11 cellular contexts compared by ENCODE assay signal in genomic region chr2:233421091-233421816, GRCh38.
DNase-seq lines count a peak whose midpoint lies in the region; ATAC-seq and TF ChIP-seq lines count a peak whose summit lies in the region.
"Had no signal": no experiment of that assay in that cellular context is flagged by ENCODE, and none has a peak within 500 bp of the region (broad histone marks: within the 10 kb centered on the region; RNA-seq: fewer than 3 reads in every experiment).

No MANE protein-coding gene starts in this region.

- H2BK5ac ChIP-seq in mesenchymal stem cell (ENCODE audit: low read depth, low read length, poor library complexity, severe bottlenecking), result no peak overlapping the region

- no peak overlapping the region for H3K4me2 ChIP-seq in mesenchymal stem cell (ENCODE audit: low read length, poor library complexity, severe bottlenecking)

- H3K4me1 ChIP-seq in heart left ventricle (peaks cover 4 to 76% (median 50%) of the 10 kb centered on the region in 12 donors), mesenchymal stem cell (ENCODE audit: control insufficient read depth, insufficient read depth, low read depth, low read length) (peaks cover 11% of the 10 kb centered on the region), tibial artery (peaks cover 4 to 75% (median 43%) of the 10 kb centered on the region in 4 donors)

- H3K79me1 ChIP-seq in mesenchymal stem cell (replicated peaks; ENCODE audit: low read length, poor library complexity, severe bottlenecking), result peaks cover 53% of the 10 kb centered on the region

- ATAC-seq in heart left ventricle, result no peak
- ATAC-seq in left cardiac atrium, result no peak
- no peak for ATAC-seq in HG03521 (IDR thresholded peaks at IDR 0.05; ENCODE audit: unreplicated experiment)

- H3K27me3 ChIP-seq in heart left ventricle (no peaks in the 10 kb centered on the region), mesenchymal stem cell (ENCODE audit: control insufficient read depth in 1 of 2, insufficient read depth in 1 of 2, low read length in 2 of 2) (no peaks in the 10 kb centered on the region), tibial artery (no peaks in the 10 kb centered on the region)
- H3K27me3 ChIP-seq: BE2C had no signal

- H3K23ac ChIP-seq in mesenchymal stem cell (ENCODE audit: low read length in 2 of 2), result no peak overlapping the region

- TF ChIP-seq POLR2A in heart left ventricle (IDR thresholded peaks at IDR 0.05), result no peak

- peak overlapping the region in 1 of 2 experiments; percentile 9 for H3K4ac ChIP-seq in mesenchymal stem cell (ENCODE audit: low read depth in 1 of 2, low read length in 2 of 2)

- H2BK15ac ChIP-seq in mesenchymal stem cell (ENCODE audit: low read depth, poor library complexity, severe bottlenecking), result peak overlapping the region; percentile 8

- H2AFZ ChIP-seq in mesenchymal stem cell (ENCODE audit: low read depth, low read length), result no peak overlapping the region

- no peak overlapping the region for H3K9ac ChIP-seq in mesenchymal stem cell (ENCODE audit: low read length)

- peak overlapping the region; percentile 59 for H4K91ac ChIP-seq in mesenchymal stem cell (ENCODE audit: low read length)

- H3K36me3 ChIP-seq in heart left ventricle, result no peaks in the 10 kb centered on the region
- peaks cover 0 to 11% of the 10 kb centered on the region in 2 experiments for H3K36me3 ChIP-seq in mesenchymal stem cell (ENCODE audit: control insufficient read depth in 1 of 2, insufficient read depth in 2 of 2, low read depth in 1 of 2, low read length in 2 of 2)
- no peaks in the 10 kb centered on the region for H3K36me3 ChIP-seq in tibial artery
- H3K36me3 ChIP-seq: BE2C had no signal

- intact Hi-C loops in heart left ventricle (cut with DNase I), result no loop called here
- intact Hi-C loops in left cardiac atrium (cut with DNase I), result no loop called here
- intact Hi-C loops in tibial artery (cut with DNase I; ENCODE audit: low total_unique reads), result no loop called here

- peak overlapping the region; percentile 0 for H2BK120ac ChIP-seq in mesenchymal stem cell (ENCODE audit: low read depth, low read length)

- H3K4me3 ChIP-seq in heart left ventricle (peak overlapping the region in 9 of 12 donors; percentile 44 to 68 (median 58)), mesenchymal stem cell (ENCODE audit: insufficient read depth in 1 of 2, low read depth in 1 of 2, low read length in 2 of 2) (no peak overlapping the region), tibial artery (peak overlapping the region; percentile 41 to 44)

- 48 to 65% (median 57%) methylated on average over 14 of the region's 14 CpGs for WGBS in heart left ventricle, 4 donors
- WGBS in mesenchymal stem cell, result 95% methylated on average over 14 of the region's 14 CpGs

- H4K8ac ChIP-seq in mesenchymal stem cell (ENCODE audit: low read length), result peak overlapping the region; percentile 22

- H3K9me3 ChIP-seq in heart left ventricle (peaks cover 0 to 4% (median 0%) of the 10 kb centered on the region in 12 donors), mesenchymal stem cell (ENCODE audit: control insufficient read depth, low read length) (peaks cover 5% of the 10 kb centered on the region), tibial artery (no peaks in the 10 kb centered on the region)
- H3K9me3 ChIP-seq: BE2C had no signal

- H2BK12ac ChIP-seq in mesenchymal stem cell (ENCODE audit: low read length in 2 of 2), result peak overlapping the region; percentile 23 to 76

- DNase-seq in heart left ventricle (no peak), left cardiac atrium (no peak), mesenchymal stem cell (no peak), tibial artery (peak in 1 of 2 donors; percentile 53), LoVo (ENCODE audit: low spot score) (no peak), amygdala (lab: John Stamatoyannopoulos, UW) (no peak)
- DNase-seq in activated CD8-positive, alpha-beta memory T cell treated with anti-CD3 and anti-CD28 coated beads, Interleukin-2, amount 50 U/mL, for 48 hours, result peak; percentile 46
- DNase-seq: BE2C, NCI-H1092, nucleus accumbens had no signal

- H3K14ac ChIP-seq in mesenchymal stem cell (ENCODE audit: low read length in 2 of 2), result no peak overlapping the region

- TF ChIP-seq CTCF in heart left ventricle (IDR thresholded peaks at IDR 0.05) (no peak), tibial artery (IDR thresholded peaks at IDR 0.05) (no peak)

- H3K27ac ChIP-seq in heart left ventricle, result peak overlapping the region in 10 of 12 donors; percentile 20 to 97 (median 89)
- H3K27ac ChIP-seq in mesenchymal stem cell (ENCODE audit: low read length, poor library complexity, severe bottlenecking), result no peak overlapping the region
- peak overlapping the region; percentile 81 to 83 for H3K27ac ChIP-seq in tibial artery

- H3K18ac ChIP-seq in mesenchymal stem cell (ENCODE audit: low read depth in 1 of 2, low read length in 2 of 2), result peak overlapping the region in 1 of 2 experiments; percentile 54

- H2AK5ac ChIP-seq in mesenchymal stem cell (ENCODE audit: low read length, severe bottlenecking), result no peak overlapping the region

Comparison
In these comparisons a context has a peak if more than half of its experiments do, and no peak if none do; other contexts are left out.
1. H3K4me3 ChIP-seq: peak in heart left ventricle (9 of 12) and tibial artery (2 of 2); none in mesenchymal stem cell (0 of 2).